In genomic region chr9:34675048-34675714, GRCh38 we compare ENCODE assay signal across 1 cellular context.
TF ChIP-seq lines count a peak whose summit lies in the region.

No MANE protein-coding gene starts in this region.

TF ChIP-seq in SK-N-SH, 30 proteins besides CTCF, POLR2A, EP300 and RAD21 (continued from another document):
- no peak for TF ChIP-seq PBX3 (IDR thresholded peaks at IDR 0.05)
- TF ChIP-seq MXI1 (IDR thresholded peaks at IDR 0.05; ENCODE audit: low read depth, low read length), result no peak
- TF ChIP-seq CHD2 (IDR thresholded peaks at IDR 0.05; ENCODE audit: low read length, partially characterized antibody), result no peak
- TF ChIP-seq TAF1 (IDR thresholded peaks at IDR 0.05; ENCODE audit: borderline replicate concordance, low read depth, low read length), result no peak
